11 cellular contexts compared by ENCODE assay signal in the genomic region with DNA sequence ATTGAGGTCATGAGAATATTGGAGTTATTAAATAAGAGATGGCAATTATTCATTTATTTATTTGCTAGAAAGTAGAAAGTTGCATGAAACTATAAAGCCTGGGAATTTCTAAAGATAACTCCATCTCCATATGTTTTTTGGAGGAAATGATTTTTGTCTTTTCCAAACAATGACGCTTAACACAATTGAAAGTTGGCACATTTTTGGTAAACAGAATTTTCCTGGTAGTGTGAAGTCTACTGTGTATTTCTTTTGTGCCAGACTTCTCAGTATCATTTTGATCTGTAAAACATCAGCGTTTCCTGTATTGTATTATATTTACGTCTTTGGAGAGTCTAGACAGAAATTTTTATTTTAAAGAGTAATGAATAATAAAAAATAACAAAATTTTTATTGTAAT.
"Had no signal": no experiment of that assay in that cellular context is flagged by ENCODE, and none has a peak within 500 bp of the region (broad histone marks: within the 10 kb centered on the region; RNA-seq: fewer than 3 reads in every experiment).

No MANE protein-coding gene starts in this region.

- H3K4me2 ChIP-seq: GM23338 had no signal

- H3K36me3 ChIP-seq: HAP-1 had no signal

- H3K4me1 ChIP-seq: HAP-1 had no signal

- H3K4me3 Mint-ChIP-seq: GM23338, H9, HFFc6 had no signal

- FAIRE-seq: H1, H54 had no signal

- H3K9me3 ChIP-seq: HAP-1 had no signal

- DNase-seq: GM23248, GOT3, H7, H9, HCEC 1CT, HFFc6 had no signal

- H3K9me3 Mint-ChIP-seq: GM23338, HFFc6 had no signal

- H2AFZ ChIP-seq: GM23248, GM23338 had no signal

- H3K27ac Mint-ChIP-seq: GM23338, H9, HFFc6 had no signal

- ATAC-seq: GM23338, HCT116 had no signal

- H3K4me3 ChIP-seq: GM23248, GM23338, HAP-1 had no signal

- H3K4me1 Mint-ChIP-seq: GM23338, H9 had no signal

- H3K9ac ChIP-seq: GM23248 had no signal

- H3K27ac ChIP-seq: GM23248 had no signal
